In the genomic region with DNA sequence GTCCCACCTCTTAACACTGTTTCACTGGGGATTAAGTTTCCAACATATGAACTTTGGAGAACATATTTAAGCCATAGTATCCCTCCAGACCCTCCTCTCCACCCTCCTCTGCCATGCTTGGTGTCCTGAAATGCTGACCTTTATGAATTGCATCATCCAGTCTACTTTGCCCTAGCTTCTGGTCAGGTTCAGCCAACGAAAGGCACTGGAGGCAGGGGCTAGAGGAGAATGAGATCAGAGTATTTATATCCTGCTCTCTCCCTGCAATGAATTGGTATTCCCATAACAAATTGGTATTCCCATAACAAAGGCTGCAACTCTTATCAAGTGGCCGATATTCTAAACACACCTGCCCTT, we compare ENCODE assay signal across 1 cellular context.
TF ChIP-seq lines count a peak whose summit lies in the region.

No MANE protein-coding gene starts in this region.

TF ChIP-seq in GM23338, 12 proteins besides CTCF, POLR2A, EP300 and RAD21 (continued from another document):
- TF ChIP-seq, protein P1, sequence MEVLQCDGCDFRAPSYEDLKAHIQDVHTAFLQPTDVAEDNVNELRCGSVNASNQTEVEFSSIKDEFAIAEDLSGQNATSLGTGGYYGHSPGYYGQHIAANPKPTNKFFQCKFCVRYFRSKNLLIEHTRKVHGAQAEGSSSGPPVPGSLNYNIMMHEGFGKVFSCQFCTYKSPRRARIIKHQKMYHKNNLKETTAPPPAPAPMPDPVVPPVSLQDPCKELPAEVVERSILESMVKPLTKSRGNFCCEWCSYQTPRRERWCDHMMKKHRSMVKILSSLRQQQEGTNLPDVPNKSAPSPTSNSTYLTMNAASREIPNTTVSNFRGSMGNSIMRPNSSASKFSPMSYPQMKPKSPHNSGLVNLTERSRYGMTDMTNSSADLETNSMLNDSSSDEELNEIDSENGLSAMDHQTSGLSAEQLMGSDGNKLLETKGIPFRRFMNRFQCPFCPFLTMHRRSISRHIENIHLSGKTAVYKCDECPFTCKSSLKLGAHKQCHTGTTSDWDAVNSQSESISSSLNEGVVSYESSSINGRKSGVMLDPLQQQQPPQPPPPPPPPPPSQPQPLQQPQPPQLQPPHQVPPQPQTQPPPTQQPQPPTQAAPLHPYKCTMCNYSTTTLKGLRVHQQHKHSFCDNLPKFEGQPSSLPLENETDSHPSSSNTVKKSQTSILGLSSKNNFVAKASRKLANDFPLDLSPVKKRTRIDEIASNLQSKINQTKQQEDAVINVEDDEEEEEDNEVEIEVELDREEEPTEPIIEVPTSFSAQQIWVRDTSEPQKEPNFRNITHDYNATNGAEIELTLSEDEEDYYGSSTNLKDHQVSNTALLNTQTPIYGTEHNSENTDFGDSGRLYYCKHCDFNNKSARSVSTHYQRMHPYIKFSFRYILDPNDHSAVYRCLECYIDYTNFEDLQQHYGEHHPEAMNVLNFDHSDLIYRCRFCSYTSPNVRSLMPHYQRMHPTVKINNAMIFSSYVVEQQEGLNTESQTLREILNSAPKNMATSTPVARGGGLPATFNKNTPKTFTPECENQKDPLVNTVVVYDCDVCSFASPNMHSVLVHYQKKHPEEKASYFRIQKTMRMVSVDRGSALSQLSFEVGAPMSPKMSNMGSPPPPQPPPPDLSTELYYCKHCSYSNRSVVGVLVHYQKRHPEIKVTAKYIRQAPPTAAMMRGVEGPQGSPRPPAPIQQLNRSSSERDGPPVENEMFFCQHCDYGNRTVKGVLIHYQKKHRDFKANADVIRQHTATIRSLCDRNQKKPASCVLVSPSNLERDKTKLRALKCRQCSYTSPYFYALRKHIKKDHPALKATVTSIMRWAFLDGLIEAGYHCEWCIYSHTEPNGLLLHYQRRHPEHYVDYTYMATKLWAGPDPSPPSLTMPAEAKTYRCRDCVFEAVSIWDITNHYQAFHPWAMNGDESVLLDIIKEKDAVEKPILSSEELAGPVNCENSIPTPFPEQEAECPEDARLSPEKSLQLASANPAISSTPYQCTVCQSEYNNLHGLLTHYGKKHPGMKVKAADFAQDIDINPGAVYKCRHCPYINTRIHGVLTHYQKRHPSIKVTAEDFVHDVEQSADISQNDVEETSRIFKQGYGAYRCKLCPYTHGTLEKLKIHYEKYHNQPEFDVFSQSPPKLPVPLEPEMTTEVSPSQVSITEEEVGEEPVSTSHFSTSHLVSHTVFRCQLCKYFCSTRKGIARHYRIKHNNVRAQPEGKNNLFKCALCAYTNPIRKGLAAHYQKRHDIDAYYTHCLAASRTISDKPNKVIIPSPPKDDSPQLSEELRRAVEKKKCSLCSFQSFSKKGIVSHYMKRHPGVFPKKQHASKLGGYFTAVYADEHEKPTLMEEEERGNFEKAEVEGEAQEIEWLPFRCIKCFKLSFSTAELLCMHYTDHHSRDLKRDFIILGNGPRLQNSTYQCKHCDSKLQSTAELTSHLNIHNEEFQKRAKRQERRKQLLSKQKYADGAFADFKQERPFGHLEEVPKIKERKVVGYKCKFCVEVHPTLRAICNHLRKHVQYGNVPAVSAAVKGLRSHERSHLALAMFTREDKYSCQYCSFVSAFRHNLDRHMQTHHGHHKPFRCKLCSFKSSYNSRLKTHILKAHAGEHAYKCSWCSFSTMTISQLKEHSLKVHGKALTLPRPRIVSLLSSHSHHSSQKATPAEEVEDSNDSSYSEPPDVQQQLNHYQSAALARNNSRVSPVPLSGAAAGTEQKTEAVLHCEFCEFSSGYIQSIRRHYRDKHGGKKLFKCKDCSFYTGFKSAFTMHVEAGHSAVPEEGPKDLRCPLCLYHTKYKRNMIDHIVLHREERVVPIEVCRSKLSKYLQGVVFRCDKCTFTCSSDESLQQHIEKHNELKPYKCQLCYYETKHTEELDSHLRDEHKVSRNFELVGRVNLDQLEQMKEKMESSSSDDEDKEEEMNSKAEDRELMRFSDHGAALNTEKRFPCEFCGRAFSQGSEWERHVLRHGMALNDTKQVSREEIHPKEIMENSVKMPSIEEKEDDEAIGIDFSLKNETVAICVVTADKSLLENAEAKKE (CRISPR knock-in tag; IDR thresholded peaks at IDR 0.05), result no peak
- TF ChIP-seq POLR2AphosphoS5 (IDR thresholded peaks at IDR 0.05; ENCODE audit: low read depth) (no peak), CREB1 (CRISPR knock-in tag; IDR thresholded peaks at IDR 0.05; ENCODE audit: low read depth) (no peak), ZNF114 (CRISPR knock-in tag; IDR thresholded peaks at IDR 0.05) (no peak), STAT1 (IDR thresholded peaks at IDR 0.05; ENCODE audit: unreplicated experiment) (no peak), EZH2phosphoT487 (IDR thresholded peaks at IDR 0.05; ENCODE audit: unreplicated experiment) (no peak), REST (IDR thresholded peaks at IDR 0.05; ENCODE audit: unreplicated experiment) (no peak), ZNF331 (CRISPR knock-in tag; IDR thresholded peaks at IDR 0.05; ENCODE audit: low read depth) (no peak)
